ENCODE assay signal across 22 cellular contexts in the genomic region with DNA sequence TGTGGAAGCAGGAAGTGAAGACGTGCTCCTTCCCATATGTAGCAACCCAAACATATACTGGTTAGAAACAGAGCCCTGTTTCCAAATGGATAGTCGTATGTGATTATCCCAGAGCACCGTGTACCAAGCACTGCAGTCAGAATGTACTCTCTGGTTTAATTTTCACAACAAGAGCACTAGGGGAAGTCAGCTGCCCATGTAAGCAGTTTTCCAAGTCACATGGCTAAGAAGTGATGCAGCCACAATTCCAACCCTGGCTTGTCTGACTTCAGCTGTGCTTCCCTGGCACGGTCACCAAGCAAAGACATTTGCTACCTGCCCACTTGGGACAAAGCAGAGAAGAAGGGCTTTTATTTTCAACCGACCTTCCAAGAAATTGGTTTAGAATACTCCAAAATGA. TPM values are rescaled to one million over a fixed set of nuclear protein-coding genes. Genes with fewer than 3 reads are reported as not detected.
DNase-seq lines count a peak whose midpoint lies in the region; ATAC-seq, FAIRE-seq and TF ChIP-seq lines count a peak whose summit lies in the region.
"Had no signal": no experiment of that assay in that cellular context is flagged by ENCODE, and none has a peak within 500 bp of the region (broad histone marks: within the 10 kb centered on the region; RNA-seq: fewer than 3 reads in every experiment).

No MANE protein-coding gene starts in this region.

- H3K27me3 ChIP-seq in PC-3 (ENCODE audit: low read length) (no peaks in the 10 kb centered on the region), endothelial cell of umbilical vein (ENCODE audit: control insufficient read depth in 2 of 2, insufficient read depth in 2 of 2, low read length in 2 of 2) (no peaks in the 10 kb centered on the region), transverse colon (no peaks in the 10 kb centered on the region)
- H3K27me3 ChIP-seq: colonic mucosa, SJSA1, tibial nerve had no signal

- H3K4me2 ChIP-seq in PC-3 (ENCODE audit: low read length) (no peak overlapping the region), endothelial cell of umbilical vein (ENCODE audit: insufficient read depth, low read length) (no peak overlapping the region)

- intact Hi-C loops in PC-3 (cut with micrococcal nuclease) (no loop called here), endothelial cell of umbilical vein (cut with micrococcal nuclease) (no loop called here), transverse colon (cut with DNase I; ENCODE audit: low total_unique reads) (no loop called here)

- TF ChIP-seq CTCF in PC-3 (conservative IDR thresholded peaks at IDR 0.05; ENCODE audit: low read depth, low read length) (no peak), endothelial cell of umbilical vein (IDR thresholded peaks at IDR 0.05; ENCODE audit: extremely low read depth in 1 of 2, insufficient read depth in 1 of 2, low read depth in 1 of 2, low read length in 2 of 2) (no peak), transverse colon (IDR thresholded peaks at IDR 0.05) (no peak)

- H3K27ac ChIP-seq in PC-3 (ENCODE audit: low read length) (peak overlapping the region; percentile 10), endothelial cell of umbilical vein (ENCODE audit: insufficient read depth, low read depth, low read length) (no peak overlapping the region), transverse colon (no peak overlapping the region)
- H3K27ac ChIP-seq: colonic mucosa, SJSA1, tibial nerve had no signal

- dilution Hi-C loops in endothelial cell of umbilical vein (cut with MboI; ENCODE audit: extremely low pct_ligation_motif_present, low sequenced_read_pairs): no loop called here

- no peaks in the 10 kb centered on the region for H3K9me3 ChIP-seq in PC-3 (ENCODE audit: low read length)
- H3K9me3 ChIP-seq in endothelial cell of umbilical vein (replicated peaks; ENCODE audit: control insufficient read depth, insufficient read depth, low read length): no peaks in the 10 kb centered on the region
- no peaks in the 10 kb centered on the region for H3K9me3 ChIP-seq in transverse colon
- H3K9me3 ChIP-seq: colonic mucosa, mucosa of descending colon, SJSA1, tibial nerve had no signal

- FAIRE-seq in endothelial cell of umbilical vein (lab: Jason Lieb, UNC) (no peak), urothelium cell line (lab: Jason Lieb, UNC) (no peak)
- FAIRE-seq: GM18507 had no signal

- ATAC-seq in PC-3: peak; percentile 26
- ATAC-seq in GM21515 (IDR thresholded peaks at IDR 0.05; ENCODE audit: unreplicated experiment): no peak
- ATAC-seq: mucosa of descending colon; stimulated activated naive B cell treated with anti-CD40 and anti-IgM and Interleukin-4, amounts not matched to agents 10 μg/mL and 1 μg/mL and 100 μg/mL, for 72 hours had no signal

- CTCF ChIA-PET in PC-3 (lab: Charles Lee) (interaction anchor here (0.6 kb wide), 1 partner anchor 9 kb away, joined by 3 read pairs; no protein-coding TSS in a partner anchor), endothelial cell of umbilical vein (lab: Charles Lee) (interaction anchor here (1.2 to 2.3 kb wide), 3 partner anchors 9 to 28 kb away, joined by 3 to 8 read pairs (median 3); partner anchors contain the start of gene CEP135)

- H2AFZ ChIP-seq in PC-3 (ENCODE audit: low read length) (peak overlapping the region; percentile 10; the same call in 1 of the 2 replicates), endothelial cell of umbilical vein (ENCODE audit: low read depth, low read length) (peak overlapping the region; percentile 23)

- BruUV-seq in PC-3 (replicated peaks; lab: Mats Ljungman, UMichigan) (no TSS peak), endothelial cell of umbilical vein (replicated peaks; lab: Mats Ljungman, UMichigan) (no TSS peak)

- H3K36me3 ChIP-seq in PC-3 (ENCODE audit: low read depth, low read length): no peaks in the 10 kb centered on the region
- peaks cover 0 to 2% of the 10 kb centered on the region in 2 experiments for H3K36me3 ChIP-seq in endothelial cell of umbilical vein (ENCODE audit: control insufficient read depth in 2 of 2, extremely low read depth in 1 of 2, insufficient read depth in 2 of 2, low read length in 2 of 2)
- H3K36me3 ChIP-seq in transverse colon: no peaks in the 10 kb centered on the region
- H3K36me3 ChIP-seq: colonic mucosa, SJSA1, tibial nerve had no signal

- no peaks in the 10 kb centered on the region for H3K9me1 ChIP-seq in endothelial cell of umbilical vein (replicated peaks; ENCODE audit: control insufficient read depth, extremely low read depth, insufficient read depth, low read length)

- H3F3A ChIP-seq in PC-3 (ENCODE audit: low read length, unreplicated experiment): no peaks in the 10 kb centered on the region

- H4K20me1 ChIP-seq in PC-3 (ENCODE audit: low read length) (no peaks in the 10 kb centered on the region), endothelial cell of umbilical vein (replicated peaks; ENCODE audit: control insufficient read depth, extremely low read depth, insufficient read depth, low read length) (no peaks in the 10 kb centered on the region)

- no peaks in the 10 kb centered on the region for H3K9me2 ChIP-seq in PC-3 (replicated peaks; ENCODE audit: low read length)

- H3K4me3 ChIP-seq in PC-3 (ENCODE audit: low read length): no peak overlapping the region
- H3K4me3 ChIP-seq in endothelial cell of umbilical vein (replicated peaks in 1 of 3; ENCODE audit: insufficient read depth in 1 of 3, low read depth in 1 of 3, low read length in 3 of 3): no peak overlapping the region
- no peak overlapping the region for H3K4me3 ChIP-seq in transverse colon
- H3K4me3 ChIP-seq: colonic mucosa, mucosa of descending colon, SJSA1, tibial nerve had no signal

- H3K79me2 ChIP-seq in PC-3 (ENCODE audit: low read length): no peaks in the 10 kb centered on the region
- no peaks in the 10 kb centered on the region for H3K79me2 ChIP-seq in endothelial cell of umbilical vein (ENCODE audit: control insufficient read depth, insufficient read depth, low read length)

- peak; percentile 7 for DNase-seq in GM03348 (ENCODE audit: low spot score)
- no peak for DNase-seq in PC-3
- DNase-seq in endothelial cell of umbilical vein (ENCODE audit: low read depth, low spot score): no peak
- DNase-seq in myocyte (ENCODE audit: low read depth): peak; percentile 78
- no peak for DNase-seq in urothelium cell line (ENCODE audit: low spot score)
- DNase-seq in iPS-NIHi11 (ENCODE audit: low spot score): no peak
- DNase-seq in transverse colon: no peak
- DNase-seq: activated naive CD4-positive, alpha-beta T cell treated with anti-CD3 and anti-CD28 coated beads, Interleukin-2, amount 10 ng/mL, durations not matched to agents 7 days and 5 days; activated T-cell treated with anti-CD3 and anti-CD28 coated beads, Interleukin-2, amount 50 U/mL, for 48 hours; AML-193; colonic mucosa; DND-41; mucosa of descending colon; NCI-H1417; NCI-H2171; NCI-H69; retina; stimulated activated naive B cell treated with anti-CD40 and anti-IgM and Interleukin-4, amounts not matched to agents 10 μg/mL and 1 μg/mL and 100 μg/mL, for 72 hours had no signal

- POLR2A ChIA-PET in PC-3 (lab: Charles Lee; ENCODE audit: unreplicated experiment): interaction anchor here (0.5 kb wide), 1 partner anchor 29 kb away, joined by 3 read pairs; no protein-coding TSS in a partner anchor
- POLR2A ChIA-PET in endothelial cell of umbilical vein (lab: Charles Lee): no interaction called here

- WGBS in transverse colon (ENCODE audit: low coverage in 1 of 2), 2 donors: 68% methylated on average over 5 of the region's 5 CpGs; no CpG with 5 or more reads in 1 of the 2 donors

- TF ChIP-seq POLR2A in endothelial cell of umbilical vein (IDR thresholded peaks at IDR 0.05; ENCODE audit: low read depth, low read length): no peak
- TF ChIP-seq POLR2A in transverse colon (IDR thresholded peaks at IDR 0.05): no peak

- no peak for TF ChIP-seq EP300 in transverse colon (IDR thresholded peaks at IDR 0.05; ENCODE audit: low read depth)

- in situ Hi-C loops in transverse colon (cut with MboI; ENCODE audit: low pct_ligation_motif_present in 1 of 4, low pct_unique_long_range_greater_than_20kb in 1 of 4, low sequenced_read_pairs in 3 of 4): no loop called here

- H3K9ac ChIP-seq in PC-3 (ENCODE audit: low read length) (no peak overlapping the region), endothelial cell of umbilical vein (replicated peaks; ENCODE audit: extremely low read depth, insufficient read depth, low read length) (no peak overlapping the region)

- peaks cover 17% of the 10 kb centered on the region for H3K4me1 ChIP-seq in PC-3 (ENCODE audit: insufficient read depth, low read length)
- H3K4me1 ChIP-seq in endothelial cell of umbilical vein (ENCODE audit: control insufficient read depth, extremely low read depth, insufficient read depth, low read length): no peaks in the 10 kb centered on the region
- no peaks in the 10 kb centered on the region for H3K4me1 ChIP-seq in transverse colon
- H3K4me1 ChIP-seq: colonic mucosa, tibial nerve had no signal

TF ChIP-seq in endothelial cell of umbilical vein, 7 proteins besides CTCF, POLR2A, EP300 and RAD21:
- TF ChIP-seq GATA2 (IDR thresholded peaks at IDR 0.05; ENCODE audit: insufficient read depth, insufficient read length, low read depth, low read length) (no peak), JUN (IDR thresholded peaks at IDR 0.05; ENCODE audit: borderline replicate concordance, insufficient read depth, insufficient read length, low read depth) (no peak), POLR2AphosphoS5 (IDR thresholded peaks at IDR 0.05; ENCODE audit: insufficient read depth, low read depth, low read length) (no peak), MYC (IDR thresholded peaks at IDR 0.05; ENCODE audit: low read depth, low read length) (no peak), FOS (IDR thresholded peaks at IDR 0.05; ENCODE audit: borderline replicate concordance, insufficient read depth, low read length) (no peak), EZH2 (IDR thresholded peaks at IDR 0.05; ENCODE audit: borderline replicate concordance, low read depth, low read length, severe bottlenecking) (no peak)
- TF ChIP-seq, protein P1, sequence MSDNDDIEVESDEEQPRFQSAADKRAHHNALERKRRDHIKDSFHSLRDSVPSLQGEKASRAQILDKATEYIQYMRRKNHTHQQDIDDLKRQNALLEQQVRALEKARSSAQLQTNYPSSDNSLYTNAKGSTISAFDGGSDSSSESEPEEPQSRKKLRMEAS (IDR thresholded peaks at IDR 0.05; ENCODE audit: insufficient read depth, insufficient read length): no peak

RNA-seq across cellular contexts. Expression of gene CEP135, which starts 28.2 kb away (rescaled TPM):
- 14.8 and 19.1 TPM in 2 replicates for total RNA-seq in PC-3 (2014; rRNA removed)
- total RNA-seq in endothelial cell of umbilical vein: 14.7 and 15.3 TPM in 2 replicates
- 1.6 and 2.8 TPM in 2 replicates for polyA plus RNA-seq in endothelial cell of umbilical vein
- 3.1 and 3.2 TPM in 2 replicates for polyA plus RNA-seq in endothelial cell of umbilical vein (2011; cell fraction: cytosol; rRNA removed)
- 14.4 and 19.8 TPM in 2 replicates for polyA plus RNA-seq in endothelial cell of umbilical vein (2011; cell fraction: nucleus; rRNA removed)
- 3.5 and 5.4 TPM in 2 replicates for polyA plus RNA-seq in endothelial cell of umbilical vein (2012)
- polyA minus RNA-seq in endothelial cell of umbilical vein: 8.0 and 9.1 TPM in 2 replicates
- polyA minus RNA-seq in endothelial cell of umbilical vein (2011; cell fraction: cytosol; rRNA and poly(A)+ RNA removed): 1.6 TPM
- 45.2 and 64.1 TPM in 2 replicates for polyA minus RNA-seq in endothelial cell of umbilical vein (2011; cell fraction: nucleus; rRNA and poly(A)+ RNA removed)
- total RNA-seq in myocyte: 3.7 and 4.8 TPM in 2 replicates
- 1.1 TPM for polyA plus RNA-seq in myocyte (2012)
- 10 to 100 TPM in 2 of 4 donors, 1 to 10 TPM in 2; 4.5 to 18.0 (median 9.9) TPM for total RNA-seq in transverse colon

Comparison
In these comparisons a context has a peak if more than half of its experiments do, and no peak if none do; other contexts are left out.
1. DNase-seq: peak in GM03348 (single experiment) and myocyte (single experiment); none in PC-3 (single experiment), endothelial cell of umbilical vein (single experiment), urothelium cell line (single experiment), iPS-NIHi11 (single experiment) and transverse colon (single experiment).